In genomic region chr19:11243798-11244169, GRCh38 we compare ENCODE assay signal across 2 cellular contexts.
TF ChIP-seq lines count a peak whose summit lies in the region.

No MANE protein-coding gene starts in this region.

TF ChIP-seq in A549, 52 proteins besides CTCF, POLR2A, EP300 and RAD21:
- TF ChIP-seq HDAC2 (IDR thresholded peaks at IDR 0.05) (no peak), HOXA7 (CRISPR knock-in tag; IDR thresholded peaks at IDR 0.05) (no peak), REST (IDR thresholded peaks at IDR 0.05) (no peak), HES2 (IDR thresholded peaks at IDR 0.05) (no peak), ESRRA (IDR thresholded peaks at IDR 0.05; ENCODE audit: borderline replicate concordance, low read length) (no peak), RARB (CRISPR knock-in tag; IDR thresholded peaks at IDR 0.05) (no peak), NPAS2 (CRISPR knock-in tag; IDR thresholded peaks at IDR 0.05; ENCODE audit: borderline replicate concordance) (no peak), JUNB (IDR thresholded peaks at IDR 0.05) (no peak), CBX8 (IDR thresholded peaks at IDR 0.05) (no peak), EHF (CRISPR knock-in tag; IDR thresholded peaks at IDR 0.05) (no peak), ZC3H11A (IDR thresholded peaks at IDR 0.05) (no peak), FOSB (CRISPR knock-in tag; IDR thresholded peaks at IDR 0.05) (no peak), EHMT2 (IDR thresholded peaks at IDR 0.05; ENCODE audit: low read depth) (no peak)
- TF ChIP-seq, protein P1, sequence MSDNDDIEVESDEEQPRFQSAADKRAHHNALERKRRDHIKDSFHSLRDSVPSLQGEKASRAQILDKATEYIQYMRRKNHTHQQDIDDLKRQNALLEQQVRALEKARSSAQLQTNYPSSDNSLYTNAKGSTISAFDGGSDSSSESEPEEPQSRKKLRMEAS (IDR thresholded peaks at IDR 0.05), result no peak

TF ChIP-seq in endothelial cell of umbilical vein, 7 proteins besides CTCF, POLR2A, EP300 and RAD21:
- no peak for TF ChIP-seq GATA2 (IDR thresholded peaks at IDR 0.05; ENCODE audit: insufficient read depth, insufficient read length, low read depth, low read length)
- no peak for TF ChIP-seq EZH2 (IDR thresholded peaks at IDR 0.05; ENCODE audit: borderline replicate concordance, low read depth, low read length, severe bottlenecking)
- TF ChIP-seq, protein P1 (IDR thresholded peaks at IDR 0.05; ENCODE audit: insufficient read depth, insufficient read length), result no peak
- no peak for TF ChIP-seq POLR2AphosphoS5 (IDR thresholded peaks at IDR 0.05; ENCODE audit: insufficient read depth, low read depth, low read length)
- TF ChIP-seq FOS (IDR thresholded peaks at IDR 0.05; ENCODE audit: borderline replicate concordance, insufficient read depth, low read length), result no peak
- TF ChIP-seq MYC (IDR thresholded peaks at IDR 0.05; ENCODE audit: low read depth, low read length), result no peak
TF ChIP-seq in endothelial cell of umbilical vein: peak in this region for 0.
